ENCODE assay signal across 22 cellular contexts in the genomic region with DNA sequence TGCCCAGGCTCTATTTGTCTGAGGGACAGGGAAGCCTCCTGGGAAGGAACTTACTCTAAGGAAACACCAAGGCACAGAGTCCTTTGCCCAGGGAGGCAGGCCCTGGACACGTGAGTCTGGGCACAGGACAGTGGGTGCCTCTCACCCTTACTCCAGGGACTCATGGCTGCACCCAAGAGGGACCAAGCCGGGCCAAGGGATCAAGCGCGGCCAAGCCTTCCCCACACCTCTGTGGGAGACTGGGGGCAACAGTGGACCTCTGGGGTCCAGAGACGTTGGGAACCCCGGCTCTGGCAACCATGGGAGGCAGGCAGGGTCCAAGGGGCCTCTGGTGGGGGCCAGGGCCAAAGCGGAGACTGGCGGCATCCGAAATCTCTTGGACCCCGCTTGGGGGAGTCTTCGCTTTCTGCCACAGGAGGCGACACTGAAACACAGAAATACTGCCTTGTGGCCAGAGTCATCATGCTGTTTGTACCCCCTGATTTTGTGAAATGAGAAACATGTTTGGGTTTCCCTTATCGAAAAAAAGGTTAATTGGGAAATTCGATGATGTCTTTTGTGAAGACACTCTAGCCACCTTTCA. TPM values are rescaled to one million over a fixed set of nuclear protein-coding genes. Genes with fewer than 3 reads are reported as not detected.
DNase-seq lines count a peak whose midpoint lies in the region; FAIRE-seq and TF ChIP-seq lines count a peak whose summit lies in the region.
"Had no signal": no experiment of that assay in that cellular context is flagged by ENCODE, and none has a peak within 500 bp of the region (broad histone marks: within the 10 kb centered on the region; RNA-seq: fewer than 3 reads in every experiment).

No MANE protein-coding gene starts in this region.

- peak overlapping the region; percentile 39; the same call in 1 of the 2 replicates for H2BK12ac ChIP-seq in H1 (ENCODE audit: low read depth, low read length)
- no peak overlapping the region for H2BK12ac ChIP-seq in neuronal stem cell (ENCODE audit: low read length)

- H3K23me2 ChIP-seq in H1 (ENCODE audit: low read depth, low read length): no peaks in the 10 kb centered on the region

- H3K14ac ChIP-seq in H1 (ENCODE audit: insufficient read length): no peak overlapping the region
- no peak overlapping the region for H3K14ac ChIP-seq in neuronal stem cell (ENCODE audit: low read length)

- 86% methylated on average over 13 of the region's 14 CpGs; no CpG with 5 or more reads in 1 of the 2 experiments for WGBS in H1 (ENCODE audit: extremely low coverage in 1 of 2, insufficient coverage in 1 of 2, insufficient read length in 1 of 2, insufficient replicate concordance in 2 of 2, low coverage in 1 of 2, low lambda C conversion rate in 2 of 2, missing lambda C conversion rate in 1 of 2), 2 experiments
- no CpG with 5 or more reads among the region's 14 CpGs for WGBS in neuronal stem cell (ENCODE audit: extremely low coverage in 2 of 2, insufficient read length in 2 of 2, insufficient replicate concordance in 1 of 2), 2 donors
- 86 to 89% methylated on average over 9 to 13 of the region's 14 CpGs for WGBS in esophagus squamous epithelium, 2 donors

- no peak overlapping the region for H3K18ac ChIP-seq in H1 (ENCODE audit: extremely low read depth, low read length)
- H3K18ac ChIP-seq in neuronal stem cell (ENCODE audit: low read length): peak overlapping the region; percentile 33

- no peak overlapping the region for H4K8ac ChIP-seq in H1 (ENCODE audit: extremely low read depth, insufficient read depth, low read length)
- no peak overlapping the region for H4K8ac ChIP-seq in neuronal stem cell (ENCODE audit: low read depth, low read length)

- H3K79me1 ChIP-seq in H1 (ENCODE audit: low read depth, low read length) (no peaks in the 10 kb centered on the region), neuronal stem cell (ENCODE audit: low read depth, low read length) (no peaks in the 10 kb centered on the region)

- H3K23ac ChIP-seq in H1 (ENCODE audit: insufficient read length): no peak overlapping the region
- no peak overlapping the region for H3K23ac ChIP-seq in neuronal stem cell (ENCODE audit: low read depth, low read length, poor library complexity)

- no peak overlapping the region for H2BK120ac ChIP-seq in H1 (replicated peaks; ENCODE audit: low read depth, low read length)
- H2BK120ac ChIP-seq in neuronal stem cell (ENCODE audit: low read depth, low read length): peak overlapping the region; percentile 73

- no peak for FAIRE-seq in H1 (lab: Jason Lieb, UNC)
- FAIRE-seq: GM12878, K562 had no signal

- no peak overlapping the region for H4K5ac ChIP-seq in H1 (ENCODE audit: insufficient read length, low read depth, low read length)

- peak; percentile 24 to 41; a peak in 3 of 4 replicates for TF ChIP-seq RAD21 in H1 (IDR thresholded peaks at IDR 0.05 in 1 of 2, conservative IDR thresholded peaks at IDR 0.05 in 1 of 2; ENCODE audit: low read depth in 2 of 2, low read length in 2 of 2)

- peaks cover 0 to 2% of the 10 kb centered on the region in 2 experiments for H4K20me1 ChIP-seq in H1 (replicated peaks in 1 of 2; ENCODE audit: control insufficient read depth in 1 of 2, insufficient read depth in 2 of 2, low read length in 2 of 2)

- H2AK5ac ChIP-seq in H1 (ENCODE audit: low read depth, low read length) (no peak overlapping the region; the same call in 1 of the 2 replicates), neuronal stem cell (ENCODE audit: low read depth, low read length) (peak overlapping the region; percentile 82)

- TF ChIP-seq POLR2A in H1 (IDR thresholded peaks at IDR 0.05; ENCODE audit: control extremely low read depth in 1 of 2, low read depth in 2 of 2, low read length in 2 of 2) (no peak), esophagus squamous epithelium (IDR thresholded peaks at IDR 0.05) (no peak)

- H2BK20ac ChIP-seq in H1 (ENCODE audit: low read length): no peak overlapping the region

- POLR2A ChIA-PET in H1 (lab: Charles Lee; ENCODE audit: partially characterized antibody): no interaction called here

- no peak overlapping the region for H3K9ac ChIP-seq in H1 (replicated peaks in 1 of 4; ENCODE audit: extremely low read depth in 1 of 4, low read depth in 3 of 4, low read length in 3 of 4)
- H3K9ac ChIP-seq in neuronal stem cell (ENCODE audit: low read depth, low read length, poor library complexity): no peak overlapping the region
- H3K9ac ChIP-seq: GM23248 had no signal

- H3K4ac ChIP-seq in H1 (replicated peaks; ENCODE audit: insufficient read length, low read depth, low read length) (no peak overlapping the region), neuronal stem cell (ENCODE audit: low read length) (no peak overlapping the region)

- H4K91ac ChIP-seq in H1 (replicated peaks; ENCODE audit: insufficient read length, low read length): no peak overlapping the region
- H4K91ac ChIP-seq in neuronal stem cell (ENCODE audit: low read depth, low read length, poor library complexity): no peak overlapping the region

- H3K4me2 ChIP-seq in H1 (ENCODE audit: insufficient read depth in 1 of 2, low read depth in 2 of 2, low read length in 2 of 2) (no peak overlapping the region), neuronal stem cell (ENCODE audit: insufficient read depth, low read length, poor library complexity, severe bottlenecking) (no peak overlapping the region)

- H3K56ac ChIP-seq in H1 (replicated peaks; ENCODE audit: insufficient read length, low read depth, low read length): no peak overlapping the region

- H3K27ac ChIP-seq in H1 (ENCODE audit: low read depth, low read length) (no peak overlapping the region), neuronal stem cell (replicated peaks; ENCODE audit: low read length) (no peak overlapping the region), esophagus squamous epithelium (no peak overlapping the region)
- H3K27ac ChIP-seq: GM23248 had no signal

- no peaks in the 10 kb centered on the region for H3K79me2 ChIP-seq in H1 (ENCODE audit: control insufficient read depth in 1 of 2, insufficient read depth in 2 of 2, low read length in 2 of 2)

- peak overlapping the region; percentile 46; the same call in 1 of the 2 replicates for H2BK15ac ChIP-seq in H1 (ENCODE audit: low read length)
- peak overlapping the region; percentile 77 for H2BK15ac ChIP-seq in neuronal stem cell (ENCODE audit: low read length)

- no peak overlapping the region for H2BK5ac ChIP-seq in H1 (ENCODE audit: low read depth, low read length)
- H2BK5ac ChIP-seq in neuronal stem cell (ENCODE audit: low read length): no peak overlapping the region

- TF ChIP-seq CTCF in GM13976 (IDR thresholded peaks at IDR 0.05; ENCODE audit: borderline replicate concordance, control extremely low read depth, extremely low read depth, insufficient read depth, missing control alignments): no peak
- peak; percentile 8 to 36 (median 30) for TF ChIP-seq CTCF in H1 (IDR thresholded peaks at IDR 0.05; ENCODE audit: control extremely low read depth in 1 of 3, insufficient read depth in 1 of 3, low read depth in 1 of 3, low read length in 3 of 3)
- TF ChIP-seq CTCF in esophagus squamous epithelium (IDR thresholded peaks at IDR 0.05): no peak

- H3K9me3 ChIP-seq in H1 (ENCODE audit: insufficient read depth in 2 of 2, low read depth in 1 of 2, low read length in 1 of 2) (no peaks in the 10 kb centered on the region), neuronal stem cell (replicated peaks in 1 of 2; ENCODE audit: control insufficient read depth in 2 of 2, insufficient read depth in 1 of 2, low read depth in 1 of 2, low read length in 2 of 2) (no peaks in the 10 kb centered on the region), esophagus squamous epithelium (no peaks in the 10 kb centered on the region)
- H3K9me3 ChIP-seq: BE2C, MG63 had no signal

- H3K4me3 ChIP-seq in H1 (ENCODE audit: extremely low read depth in 1 of 4, insufficient read depth in 2 of 4, low read depth in 3 of 4, low read length in 4 of 4) (no peak overlapping the region), neuronal stem cell (ENCODE audit: low read length in 2 of 2) (no peak overlapping the region), esophagus squamous epithelium (no peak overlapping the region)
- H3K4me3 ChIP-seq: GM12878, GM23248, K562, MG63 had no signal

- H3K27me3 ChIP-seq in H1 (replicated peaks in 1 of 4; ENCODE audit: control insufficient read depth in 3 of 4, extremely low read depth in 1 of 4, insufficient read depth in 3 of 4, low read length in 3 of 4) (no peaks in the 10 kb centered on the region; a peak in 1 of 7 replicates), neuronal stem cell (ENCODE audit: control insufficient read depth in 3 of 3, insufficient read depth in 3 of 3, low read depth in 1 of 3, low read length in 3 of 3) (peaks cover 0 to 3% (median 0%) of the 10 kb centered on the region in 3 experiments), esophagus squamous epithelium (peaks cover 0 to 67% (median 0%) of the 10 kb centered on the region in 4 donors)
- H3K27me3 ChIP-seq: MG63 had no signal

- DNase-seq in D341Med (ENCODE audit: low spot score) (peak; percentile 24), GM13976 (ENCODE audit: low spot score) (peak; percentile 21), H1 (ENCODE audit: low read depth in 1 of 2, low spot score in 2 of 2) (peak in 1 of 2 experiments; percentile 50), neuronal stem cell (ENCODE audit: low spot score) (no peak), esophagus squamous epithelium (lab: John Stamatoyannopoulos, UW) (no peak), DMS153 (lab: John Stamatoyannopoulos, UW) (no peak)
- DNase-seq in activated CD4-positive, CD25-positive, alpha-beta regulatory T cell treated with anti-CD3 and anti-CD28 coated beads, Interleukin-2, amount 50 U/mL, for 72 hours: no peak
- DNase-seq: BE2C, DMS79 treated with DMSO at 0.1 percent for 48 hours, NCI-H1048, NCI-H1436, NCI-H187 treated with DMSO at 0.1 percent for 48 hours, NCI-H2107, NCI-H446 treated with DMSO at 0.1 percent for 48 hours, NCI-H526 treated with DMSO at 0.1 percent for 48 hours, OCI-M1, Right ventricle myocardium superior had no signal

- CTCF ChIA-PET in H1 (lab: Charles Lee; ENCODE audit: partially characterized antibody): interaction anchor here (0.9 to 3.9 kb wide), 6 partner anchors 10 to 111 kb away, joined by 3 to 19 read pairs (median 6); no protein-coding TSS in a partner anchor

- in situ Hi-C loops in GM13976 (cut with MboI; ENCODE audit: low sequenced_read_pairs, unreplicated experiment): no loop called here

- H3K36me3 ChIP-seq in H1 (ENCODE audit: control insufficient read depth in 2 of 4, insufficient read depth in 4 of 4, low read length in 3 of 4) (no peaks in the 10 kb centered on the region), neuronal stem cell (replicated peaks in 1 of 2; ENCODE audit: control insufficient read depth in 2 of 2, insufficient read depth in 2 of 2, low read length in 2 of 2) (no peaks in the 10 kb centered on the region), esophagus squamous epithelium (no peaks in the 10 kb centered on the region)
- H3K36me3 ChIP-seq: BE2C, MG63 had no signal

- H2AFZ ChIP-seq in H1 (ENCODE audit: low read length) (no peak overlapping the region), neuronal stem cell (ENCODE audit: low read length) (no peak overlapping the region)
- H2AFZ ChIP-seq: GM23248 had no signal

- intact Hi-C loops in esophagus squamous epithelium (cut with DNase I): no loop called here

- H3K4me1 ChIP-seq in H1 (replicated peaks in 1 of 4; ENCODE audit: control insufficient read depth in 3 of 4, insufficient read depth in 4 of 4, low read length in 3 of 4): peaks cover 0 to 7% (median 2%) of the 10 kb centered on the region in 4 experiments; a peak in 6 of 7 replicates
- H3K4me1 ChIP-seq in neuronal stem cell (ENCODE audit: control insufficient read depth in 2 of 2, insufficient read depth in 1 of 2, low read depth in 1 of 2, low read length in 2 of 2): peaks cover 2 to 9% of the 10 kb centered on the region in 2 donors
- peaks cover 0 to 13% (median 0%) of the 10 kb centered on the region in 3 donors for H3K4me1 ChIP-seq in esophagus squamous epithelium
- H3K4me1 ChIP-seq: BE2C had no signal

- TF ChIP-seq EP300 in H1 (IDR thresholded peaks at IDR 0.05; ENCODE audit: borderline replicate concordance in 1 of 2, low read depth in 2 of 2, low read length in 2 of 2): no peak

RNA-seq across cellular contexts. Expression of a gene that starts 51.7 kb away (rescaled TPM):
- 5.9 TPM in 2 replicates for total RNA-seq in H1 (2021; fragmentation: NEBNext Ultra II Directional; extraction: Animal tissue kit (Norgen Biotek cat#: 25700))
- 0.63 and 0.80 TPM in 2 replicates for polyA plus RNA-seq in H1 (2011; rRNA removed)
- 0.85 TPM for polyA plus RNA-seq in H1 (2011; cell fraction: cytosol; rRNA removed)
- polyA plus RNA-seq in H1 (2011; cell fraction: nucleus; rRNA removed): 1.5 TPM
- polyA plus RNA-seq in H1 (2012, experiment 1 of 2): 1.1 to 2.2 TPM (median 1.2 TPM) in 4 replicates
- 0.22 TPM for polyA plus RNA-seq in H1 (2012, experiment 2 of 2)
- polyA plus RNA-seq in H1 (2013, experiment 1 of 2): 2.1 TPM
- polyA plus RNA-seq in H1 (2013, experiment 2 of 2): 2.1 TPM
- polyA minus RNA-seq in H1 (2011; rRNA and poly(A)+ RNA removed): 1.7 and 1.9 TPM in 2 replicates
- 3.2 TPM for polyA minus RNA-seq in H1 (2011; cell fraction: cytosol; rRNA and poly(A)+ RNA removed)
- polyA minus RNA-seq in H1 (2011; cell fraction: nucleus; rRNA and poly(A)+ RNA removed): 4.1 TPM
- polyA plus RNA-seq in neuronal stem cell (2013, experiment 1 of 2): 0.77 TPM
- 0.90 TPM for polyA plus RNA-seq in neuronal stem cell (2013, experiment 2 of 2)
- total RNA-seq in esophagus squamous epithelium: 10 to 100 TPM; 10.1 to 19.3 (median 12.9) TPM
- total RNA-seq: GM23248, LHCN-M2 had no signal
- polyA plus RNA-seq: GM23248, K562 had no signal

Comparison
In these comparisons a context has a peak if more than half of its experiments do, and no peak if none do; other contexts are left out.
1. DNase-seq: peak in D341Med (single experiment) and GM13976 (single experiment); none in neuronal stem cell (single experiment), esophagus squamous epithelium (single experiment), DMS153 (single experiment) and activated CD4-positive, CD25-positive, alpha-beta regulatory T cell treated with anti-CD3 and anti-CD28 coated beads, Interleukin-2, amount 50 U/mL, for 72 hours (single experiment).
2. CTCF ChIP-seq: peak in H1 (3 of 3); none in GM13976 (single experiment) and esophagus squamous epithelium (0 of 6).